8 cellular contexts compared by ENCODE assay signal in the genomic region with DNA sequence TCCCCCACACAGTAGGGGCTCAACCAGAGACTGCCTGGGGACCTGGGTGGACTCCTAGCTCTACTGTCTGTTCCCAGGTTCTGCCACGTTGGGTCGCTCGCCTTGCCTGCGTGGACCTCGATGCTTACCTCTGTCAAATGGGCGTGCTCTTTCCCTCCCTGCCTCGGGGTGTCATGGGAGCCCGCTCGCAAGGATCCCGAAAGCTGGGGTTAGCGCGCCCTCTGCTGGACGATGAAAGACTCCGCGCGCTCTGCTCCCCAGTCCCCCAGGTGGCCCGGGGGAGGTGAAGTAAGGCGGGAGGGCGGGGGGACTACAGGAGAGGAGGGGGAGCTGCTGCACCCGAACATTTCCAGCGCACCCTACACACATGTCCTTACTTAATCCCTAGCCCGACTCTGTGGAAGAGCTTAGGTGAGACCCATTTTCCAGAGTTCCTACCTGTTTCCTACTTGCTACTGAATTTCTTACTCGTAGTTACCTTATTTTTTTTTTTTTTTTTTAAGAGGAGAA. TPM values are rescaled to one million over a fixed set of nuclear protein-coding genes. Genes with fewer than 3 reads are reported as not detected.
A peak's percentile ranks its signal among the peaks of the same experiment; 100 is the strongest.
DNase-seq lines count a peak whose midpoint lies in the region; ATAC-seq, FAIRE-seq and TF ChIP-seq lines count a peak whose summit lies in the region.

No MANE protein-coding gene starts in this region.

- peaks cover 0 to 3% of the 10 kb centered on the region in 2 donors for H3K4me1 ChIP-seq in lung (ENCODE audit: control insufficient read depth in 2 of 2, insufficient read depth in 2 of 2, low read length in 2 of 2)

- CTCF ChIA-PET in activated CD4-positive, alpha-beta memory T cell treated with anti-CD3 and anti-CD28 coated beads for 36 hours (lab: Charles Lee), result interaction anchor here (0.7 to 8.3 kb wide), 15 partner anchors 10 to 149 kb away, joined by 3 to 261 read pairs (median 6); a partner anchor contains a TSS

- peak; percentile 66 for FAIRE-seq in GM12891 (lab: Jason Lieb, UNC)

- H3K36me3 Mint-ChIP-seq in activated CD4-positive, alpha-beta memory T cell treated with anti-CD3 and anti-CD28 coated beads for 36 hours, result no peaks in the 10 kb centered on the region

- no peaks in the 10 kb centered on the region for H3K36me3 ChIP-seq in lung (ENCODE audit: control insufficient read depth in 2 of 2, insufficient read depth in 2 of 2, low read length in 2 of 2)

- DNase-seq in GM12891 (ENCODE audit: insufficient read length, low spot score) (peak; percentile 97), NCI-H774 (lab: John Stamatoyannopoulos, UW) (peak; percentile 85), ecto neural progenitor cell (ENCODE audit: low spot score) (peak; percentile 86), lung (ENCODE audit: low spot score) (peak; percentile 85), DMS79 (lab: John Stamatoyannopoulos, UW) (no peak)
- peak; percentile 89 for DNase-seq in activated CD4-positive, alpha-beta memory T cell treated with anti-CD3 and anti-CD28 coated beads for 36 hours
- DNase-seq in stimulated activated CD8-positive, alpha-beta memory T cell treated with anti-CD3 and anti-CD28 coated beads, Interleukin-2, amount 100 ng/mL, for 48 hours (ENCODE audit: low read depth in 2 of 2), result peak; percentile 72 to 74

- ATAC-seq in HG03066 (IDR thresholded peaks at IDR 0.05; ENCODE audit: low read depth, unreplicated experiment) (peak; percentile 72), lung (ENCODE audit: insufficient read depth, low FRiP score) (peak; percentile 64)

- intact Hi-C loops in activated CD4-positive, alpha-beta memory T cell treated with anti-CD3 and anti-CD28 coated beads for 36 hours (cut with micrococcal nuclease), result loop anchor here (1.0 kb wide), 2 partner anchors 46 to 51 kb away; no protein-coding TSS in a partner anchor

- TF ChIP-seq CTCF in lung (IDR thresholded peaks at IDR 0.05; ENCODE audit: control extremely low read depth, extremely low read depth), result peak; percentile 73

- H3K9me3 Mint-ChIP-seq in activated CD4-positive, alpha-beta memory T cell treated with anti-CD3 and anti-CD28 coated beads for 36 hours, result no peaks in the 10 kb centered on the region

- H3K4me3 Mint-ChIP-seq in activated CD4-positive, alpha-beta memory T cell treated with anti-CD3 and anti-CD28 coated beads for 36 hours, result peak overlapping the region; percentile 18

- H3K4me3 ChIP-seq in lung, result no peak overlapping the region

- POLR2A ChIA-PET in activated CD4-positive, alpha-beta memory T cell treated with anti-CD3 and anti-CD28 coated beads for 36 hours (lab: Charles Lee), result interaction anchor here (1.2 kb wide), 1 partner anchor 52 kb away, joined by 4 read pairs; no protein-coding TSS in a partner anchor

- H3K27me3 Mint-ChIP-seq in activated CD4-positive, alpha-beta memory T cell treated with anti-CD3 and anti-CD28 coated beads for 36 hours, result peaks cover 30% of the 10 kb centered on the region

- WGBS in lung, 2 donors, result 3 to 6% methylated on average over 23 of the region's 23 CpGs

- no peak overlapping the region for H3K27ac ChIP-seq in lung (ENCODE audit: low read depth in 1 of 2, low read length in 1 of 2)

- H3K9me3 ChIP-seq in lung (ENCODE audit: control insufficient read depth in 2 of 2, insufficient read depth in 1 of 2, low read length in 1 of 2), result peaks cover 0 to 2% of the 10 kb centered on the region in 2 donors

- TF ChIP-seq POLR2A in GM12891 (IDR thresholded peaks at IDR 0.05; ENCODE audit: low read depth, low read length), result no peak

- peaks cover 21% of the 10 kb centered on the region for H3K4me1 Mint-ChIP-seq in activated CD4-positive, alpha-beta memory T cell treated with anti-CD3 and anti-CD28 coated beads for 36 hours (ENCODE audit: low read depth)

- peaks cover 4% of the 10 kb centered on the region for H3K27me3 ChIP-seq in lung (ENCODE audit: control insufficient read depth, insufficient read depth)

- peak overlapping the region; percentile 30 for H3K27ac Mint-ChIP-seq in activated CD4-positive, alpha-beta memory T cell treated with anti-CD3 and anti-CD28 coated beads for 36 hours

TF ChIP-seq in GM12891, 5 proteins besides CTCF, POLR2A, EP300 and RAD21:
- no peak for TF ChIP-seq POU2F2 (IDR thresholded peaks at IDR 0.05; ENCODE audit: low read depth, low read length)
- TF ChIP-seq TAF1 (IDR thresholded peaks at IDR 0.05; ENCODE audit: low read depth, low read length), result no peak
- TF ChIP-seq PAX5 (IDR thresholded peaks at IDR 0.05; ENCODE audit: insufficient read depth, low read length, severe bottlenecking), result no peak
- no peak for TF ChIP-seq POLR2AphosphoS5 (IDR thresholded peaks at IDR 0.05; ENCODE audit: low read depth, low read length)
- TF ChIP-seq SPI1 (IDR thresholded peaks at IDR 0.05; ENCODE audit: low read depth, low read length), result no peak

RNA-seq across cellular contexts. Expression of a gene that starts 2.3 kb away (rescaled TPM):
- 0.04 TPM for polyA plus RNA-seq in GM12891 (2012; ENCODE audit: low read depth, missing spikeins)
- not detected for total RNA-seq in activated CD4-positive, alpha-beta memory T cell treated with anti-CD3 and anti-CD28 coated beads for 36 hours
- not detected for total RNA-seq in lung
- polyA plus RNA-seq in lung, result under 1 TPM in 1 of 2 donors, not detected in 1; 0.02 TPM

RNA-seq across cellular contexts. Expression of a gene that starts 16.0 kb away (rescaled TPM):
- not detected for polyA plus RNA-seq in GM12891 (2012; ENCODE audit: low read depth, missing spikeins)
- total RNA-seq in activated CD4-positive, alpha-beta memory T cell treated with anti-CD3 and anti-CD28 coated beads for 36 hours, result not detected
- 1 to 10 TPM; 1.1 to 2.1 TPM for total RNA-seq in lung
- polyA plus RNA-seq in lung, result 1 to 10 TPM in 1 of 2 donors, under 1 TPM in 1; 0.91 to 1.6 TPM

RNA-seq across cellular contexts. Expression of a gene that starts 42.9 kb away (rescaled TPM):
- polyA plus RNA-seq in GM12891 (2012; ENCODE audit: low read depth, missing spikeins), result not detected
- not detected for total RNA-seq in activated CD4-positive, alpha-beta memory T cell treated with anti-CD3 and anti-CD28 coated beads for 36 hours
- 10 to 100 TPM; 26.6 to 47.2 TPM for total RNA-seq in lung
- polyA plus RNA-seq in lung, result 10 to 100 TPM; 13.0 to 15.5 TPM

Comparison
In these comparisons a context has a peak if more than half of its experiments do, and no peak if none do; other contexts are left out.
1. RNA of a gene that starts 42.9 kb away (total RNA-seq): 26.6 to 47.2 TPM in lung; not detected in activated CD4-positive, alpha-beta memory T cell treated with anti-CD3 and anti-CD28 coated beads for 36 hours; every median in the first group is over 10 times any median in the second.